Comparison of ENCODE assay signal across 13 cellular contexts in genomic region chr1:93362237-93362636, GRCh38. TPM values are rescaled to one million over a fixed set of nuclear protein-coding genes. Genes with fewer than 3 reads are reported as not detected.
A peak's percentile ranks its signal among the peaks of the same experiment; 100 is the strongest.
DNase-seq lines count a peak whose midpoint lies in the region; ATAC-seq, FAIRE-seq and TF ChIP-seq lines count a peak whose summit lies in the region.
"Had no signal": no experiment of that assay in that cellular context is flagged by ENCODE, and none has a peak within 500 bp of the region (broad histone marks: within the 10 kb centered on the region; RNA-seq: fewer than 3 reads in every experiment).

No MANE protein-coding gene starts in this region.

- WGBS in H1 (ENCODE audit: extremely low coverage in 1 of 2, insufficient coverage in 1 of 2, insufficient read length in 1 of 2, insufficient replicate concordance in 2 of 2, low coverage in 1 of 2, low lambda C conversion rate in 2 of 2, missing lambda C conversion rate in 1 of 2), 2 experiments = 92% methylated on average over 3 of the region's 3 CpGs; no CpG with 5 or more reads in 1 of the 2 experiments
- 9 to 60% (median 33%) methylated on average over 3 of the region's 3 CpGs for WGBS in small intestine, 3 donors

- no peak overlapping the region for H4K91ac ChIP-seq in H1 (replicated peaks; ENCODE audit: insufficient read length, low read length)

- no peak overlapping the region for H3K4me2 ChIP-seq in H1 (ENCODE audit: insufficient read depth in 1 of 2, low read depth in 2 of 2, low read length in 2 of 2)
- H3K4me2 ChIP-seq: KMS-11 had no signal

- no peak overlapping the region for H4K5ac ChIP-seq in H1 (ENCODE audit: insufficient read length, low read depth, low read length)

- H3K79me1 ChIP-seq in H1 (ENCODE audit: low read depth, low read length) = peaks cover 3% of the 10 kb centered on the region; the same call in 1 of the 2 replicates

- H2BK5ac ChIP-seq in H1 (ENCODE audit: low read depth, low read length) = no peak overlapping the region

- DNase-seq in SK-N-MC (ENCODE audit: low read depth, low spot score) (no peak), H1 (ENCODE audit: low read depth in 1 of 2, low spot score in 2 of 2) (no peak), small intestine (peak; percentile 59), GM13976 (ENCODE audit: low spot score) (no peak)
- DNase-seq: CD8-positive, alpha-beta T cell; COR-L47 had no signal

- H3K36me3 ChIP-seq in SK-N-MC (ENCODE audit: insufficient read depth, low read length) = peaks cover 67% of the 10 kb centered on the region
- peaks cover 0 to 44% (median 9%) of the 10 kb centered on the region in 4 experiments; a peak in 4 of 8 replicates for H3K36me3 ChIP-seq in H1 (ENCODE audit: control insufficient read depth in 2 of 4, insufficient read depth in 4 of 4, low read length in 3 of 4)
- peaks cover 0 to 16% of the 10 kb centered on the region in 2 donors for H3K36me3 ChIP-seq in small intestine (ENCODE audit: control insufficient read depth in 2 of 2, insufficient read depth in 2 of 2, low read length in 2 of 2)

- H3K4me1 ChIP-seq in H1 (replicated peaks in 1 of 4; ENCODE audit: control insufficient read depth in 3 of 4, insufficient read depth in 4 of 4, low read length in 3 of 4) (peaks cover 0 to 5% (median 2%) of the 10 kb centered on the region in 4 experiments; a peak in 2 of 7 replicates), small intestine (ENCODE audit: control insufficient read depth in 2 of 2, insufficient read depth in 1 of 2, low read depth in 1 of 2, low read length in 1 of 2) (peaks cover 3 to 7% of the 10 kb centered on the region in 2 donors)

- CTCF ChIA-PET in H1 (lab: Charles Lee; ENCODE audit: partially characterized antibody) = no interaction called here

- TF ChIP-seq EP300 in H1 (IDR thresholded peaks at IDR 0.05; ENCODE audit: borderline replicate concordance in 1 of 2, low read depth in 2 of 2, low read length in 2 of 2) = no peak

- H3K56ac ChIP-seq in H1 (replicated peaks; ENCODE audit: insufficient read length, low read depth, low read length) = no peak overlapping the region

- H3K4me3 ChIP-seq in SK-N-MC (no peak overlapping the region), H1 (ENCODE audit: extremely low read depth in 1 of 4, insufficient read depth in 2 of 4, low read depth in 3 of 4, low read length in 4 of 4) (no peak overlapping the region), small intestine (ENCODE audit: low read depth in 1 of 2, low read length in 2 of 2) (no peak overlapping the region)

- H2BK120ac ChIP-seq in H1 (replicated peaks; ENCODE audit: low read depth, low read length) = no peak overlapping the region

- no peak for TF ChIP-seq CTCF in H1 (IDR thresholded peaks at IDR 0.05; ENCODE audit: control extremely low read depth in 1 of 3, insufficient read depth in 1 of 3, low read depth in 1 of 3, low read length in 3 of 3)
- TF ChIP-seq CTCF in GM13976 (IDR thresholded peaks at IDR 0.05; ENCODE audit: borderline replicate concordance, control extremely low read depth, extremely low read depth, insufficient read depth, missing control alignments) = no peak

- H3K23me2 ChIP-seq in H1 (ENCODE audit: low read depth, low read length) = no peaks in the 10 kb centered on the region

- no peak for TF ChIP-seq POLR2A in H1 (IDR thresholded peaks at IDR 0.05; ENCODE audit: control extremely low read depth in 1 of 2, low read depth in 2 of 2, low read length in 2 of 2)

- H3K14ac ChIP-seq in H1 (ENCODE audit: insufficient read length) = no peak overlapping the region

- no peak overlapping the region for H4K8ac ChIP-seq in H1 (ENCODE audit: extremely low read depth, insufficient read depth, low read length)

- H2BK12ac ChIP-seq in H1 (ENCODE audit: low read depth, low read length) = no peak overlapping the region

- H2BK15ac ChIP-seq in H1 (ENCODE audit: low read length) = no peak overlapping the region

- POLR2A ChIA-PET in H1 (lab: Charles Lee; ENCODE audit: partially characterized antibody) = interaction anchor here (0.5 kb wide), 1 partner anchor 38 kb away, joined by 3 read pairs; no protein-coding TSS in a partner anchor

- no peak for ATAC-seq in HG02759 (IDR thresholded peaks at IDR 0.05; ENCODE audit: unreplicated experiment)
- no peak for ATAC-seq in HG03108 (IDR thresholded peaks at IDR 0.05; ENCODE audit: unreplicated experiment)
- ATAC-seq: CD8-positive, alpha-beta T cell; HCT116; HepG2 had no signal

- H2AFZ ChIP-seq in H1 (ENCODE audit: low read length) = no peak overlapping the region

- TF ChIP-seq RAD21 in H1 (IDR thresholded peaks at IDR 0.05 in 1 of 2, conservative IDR thresholded peaks at IDR 0.05 in 1 of 2; ENCODE audit: low read depth in 2 of 2, low read length in 2 of 2) = no peak

- H3K27me3 ChIP-seq in H1 (replicated peaks in 1 of 4; ENCODE audit: control insufficient read depth in 3 of 4, extremely low read depth in 1 of 4, insufficient read depth in 3 of 4, low read length in 3 of 4) = no peaks in the 10 kb centered on the region
- no peaks in the 10 kb centered on the region for H3K27me3 ChIP-seq in small intestine (ENCODE audit: control insufficient read depth in 2 of 2, insufficient read depth in 2 of 2, low read length in 2 of 2)

- FAIRE-seq in G401.6 (lab: Jason Lieb, UNC) = peak; percentile 87
- FAIRE-seq in H1 (lab: Jason Lieb, UNC) = peak; percentile 24
- peak; percentile 72 for FAIRE-seq in small intestine (lab: Jason Lieb, UNC)
- FAIRE-seq: HepG2, HTR-8/SVneo had no signal

- H3K18ac ChIP-seq in H1 (ENCODE audit: extremely low read depth, low read length) = no peak overlapping the region

- in situ Hi-C loops in GM13976 (cut with MboI; ENCODE audit: low sequenced_read_pairs, unreplicated experiment) = no loop called here

- peaks cover 0 to 41% of the 10 kb centered on the region in 2 experiments; a peak in 2 of 4 replicates for H3K79me2 ChIP-seq in H1 (ENCODE audit: control insufficient read depth in 1 of 2, insufficient read depth in 2 of 2, low read length in 2 of 2)

- no peak overlapping the region for H3K23ac ChIP-seq in H1 (ENCODE audit: insufficient read length)

- H3K9ac ChIP-seq in SK-N-MC (ENCODE audit: insufficient read length) (no peak overlapping the region), H1 (replicated peaks in 1 of 4; ENCODE audit: extremely low read depth in 1 of 4, low read depth in 3 of 4, low read length in 3 of 4) (no peak overlapping the region)
- H3K9ac ChIP-seq: KMS-11 had no signal

- H3K9me3 ChIP-seq in SK-N-MC (ENCODE audit: low read depth, low read length) = no peaks in the 10 kb centered on the region
- H3K9me3 ChIP-seq in H1 (ENCODE audit: insufficient read depth in 2 of 2, low read depth in 1 of 2, low read length in 1 of 2) = no peaks in the 10 kb centered on the region
- no peaks in the 10 kb centered on the region for H3K9me3 ChIP-seq in small intestine (ENCODE audit: control insufficient read depth, low read depth)

- H2BK20ac ChIP-seq in H1 (ENCODE audit: low read length) = no peak overlapping the region

- H2AK5ac ChIP-seq in H1 (ENCODE audit: low read depth, low read length) = no peak overlapping the region

- no peak overlapping the region for H3K4ac ChIP-seq in H1 (replicated peaks; ENCODE audit: insufficient read length, low read depth, low read length)

- H3K27ac ChIP-seq in SK-N-MC (peak overlapping the region; percentile 49; the same call in 1 of the 2 replicates), H1 (ENCODE audit: low read depth, low read length) (no peak overlapping the region), small intestine (ENCODE audit: low read depth in 1 of 2, low read length in 1 of 2) (no peak overlapping the region)
- H3K27ac ChIP-seq: KMS-11 had no signal

- peaks cover 0 to 1% of the 10 kb centered on the region in 2 experiments for H4K20me1 ChIP-seq in H1 (replicated peaks in 1 of 2; ENCODE audit: control insufficient read depth in 1 of 2, insufficient read depth in 2 of 2, low read length in 2 of 2)

TF ChIP-seq in H1, 55 proteins besides CTCF, POLR2A, EP300 and RAD21:
- TF ChIP-seq RFX5 (IDR thresholded peaks at IDR 0.05; ENCODE audit: borderline replicate concordance, low read depth, low read length) (no peak), BCL11A (IDR thresholded peaks at IDR 0.05; ENCODE audit: low read depth in 2 of 2, low read length in 2 of 2) (no peak), TBP (IDR thresholded peaks at IDR 0.05; ENCODE audit: low read depth, low read length) (no peak), CBX8 (IDR thresholded peaks at IDR 0.05; ENCODE audit: borderline replicate concordance, low read depth, low read length) (no peak), KDM4A (IDR thresholded peaks at IDR 0.05; ENCODE audit: low read depth, low read length, severe bottlenecking) (no peak), FOSL1 (IDR thresholded peaks at IDR 0.05; ENCODE audit: insufficient read depth, low read depth, low read length) (no peak), SIX5 (IDR thresholded peaks at IDR 0.05; ENCODE audit: low read depth, low read length) (no peak), TCF12 (IDR thresholded peaks at IDR 0.05; ENCODE audit: low read depth, low read length) (no peak), BACH1 (IDR thresholded peaks at IDR 0.05; ENCODE audit: low read length) (no peak)
- TF ChIP-seq, protein P1, sequence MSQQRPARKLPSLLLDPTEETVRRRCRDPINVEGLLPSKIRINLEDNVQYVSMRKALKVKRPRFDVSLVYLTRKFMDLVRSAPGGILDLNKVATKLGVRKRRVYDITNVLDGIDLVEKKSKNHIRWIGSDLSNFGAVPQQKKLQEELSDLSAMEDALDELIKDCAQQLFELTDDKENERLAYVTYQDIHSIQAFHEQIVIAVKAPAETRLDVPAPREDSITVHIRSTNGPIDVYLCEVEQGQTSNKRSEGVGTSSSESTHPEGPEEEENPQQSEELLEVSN (IDR thresholded peaks at IDR 0.05) = no peak
- TF ChIP-seq, protein P2, sequence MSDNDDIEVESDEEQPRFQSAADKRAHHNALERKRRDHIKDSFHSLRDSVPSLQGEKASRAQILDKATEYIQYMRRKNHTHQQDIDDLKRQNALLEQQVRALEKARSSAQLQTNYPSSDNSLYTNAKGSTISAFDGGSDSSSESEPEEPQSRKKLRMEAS (IDR thresholded peaks at IDR 0.05) = no peak

RNA-seq across cellular contexts. Expression of gene DR1, which starts 16.5 kb away (rescaled TPM):
- 60.0 and 62.3 TPM in 2 replicates for total RNA-seq in H1 (2021; fragmentation: NEBNext Ultra II Directional; extraction: Animal tissue kit (Norgen Biotek cat#: 25700))
- polyA plus RNA-seq in H1 (2011; rRNA removed) (8.6 and 13.1 TPM in 2 replicates), small intestine (10 to 100 TPM; 10.3 to 16.8 (median 15.1) TPM)
- 14.9 TPM for polyA plus RNA-seq in H1 (2011; cell fraction: cytosol; rRNA removed)
- polyA plus RNA-seq in H1 (2011; cell fraction: nucleus; rRNA removed) = 9.1 TPM
- 27.0 to 38.9 TPM (median 29.6 TPM) in 4 replicates for polyA plus RNA-seq in H1 (2012, experiment 1 of 2)
- polyA plus RNA-seq in H1 (2012, experiment 2 of 2) = 18.6 TPM
- 24.0 TPM for polyA plus RNA-seq in H1 (2013, experiment 1 of 2)
- 24.4 TPM for polyA plus RNA-seq in H1 (2013, experiment 2 of 2)
- polyA minus RNA-seq in H1 (2011; rRNA and poly(A)+ RNA removed) = 28.8 and 28.9 TPM in 2 replicates
- polyA minus RNA-seq in H1 (2011; cell fraction: cytosol; rRNA and poly(A)+ RNA removed) = 42.9 TPM
- 27.2 TPM for polyA minus RNA-seq in H1 (2011; cell fraction: nucleus; rRNA and poly(A)+ RNA removed)
